ENCODE assay signal across 17 cellular contexts in genomic region chr6:22873531-22874136, GRCh38.
A peak's percentile ranks its signal among the peaks of the same experiment; 100 is the strongest.
DNase-seq lines count a peak whose midpoint lies in the region; TF ChIP-seq lines count a peak whose summit lies in the region.
"Had no signal": no experiment of that assay in that cellular context is flagged by ENCODE, and none has a peak within 500 bp of the region (broad histone marks: within the 10 kb centered on the region; RNA-seq: fewer than 3 reads in every experiment).

No MANE protein-coding gene starts in this region.

- no peak overlapping the region for H3K4me3 ChIP-seq in coronary artery
- H3K4me3 ChIP-seq: right lobe of liver had no signal

- intact Hi-C loops in head of caudate nucleus (cut with DNase I), result no loop called here

- peak; percentile 35 for DNase-seq in NCI-H748 (lab: John Stamatoyannopoulos, UW; ENCODE audit: unreplicated experiment)
- DNase-seq in NCI-H748 treated with DMSO at 0.1 percent for 48 hours (lab: John Stamatoyannopoulos, UW), result no peak
- peak; percentile 55 for DNase-seq in dermis blood vessel endothelial cell
- DNase-seq in lung microvascular endothelial cell (ENCODE audit: low read depth in 2 of 2), result peak; percentile 57 to 73
- peak; percentile 34 for DNase-seq in superior temporal gyrus (ENCODE audit: extremely low spot score)
- no peak for DNase-seq in coronary artery (ENCODE audit: low spot score)
- DNase-seq in ureter (ENCODE audit: low spot score), result no peak
- DNase-seq in head of caudate nucleus, result no peak
- DNase-seq: activated effector memory CD4-positive, alpha-beta T cell treated with anti-CD3 and anti-CD28 coated beads, Interleukin-2, amount 50 U/mL, for 16 hours; aorta; effector CD8-positive, alpha-beta T cell; MV-4-11; nephron progenitor cell; right lobe of liver; SK-N-SH; stimulated activated naive CD4-positive, alpha-beta T cell had no signal

- H3K27ac ChIP-seq in coronary artery, result no peak overlapping the region
- H3K27ac ChIP-seq: right lobe of liver, VCaP had no signal

- no peak for TF ChIP-seq CTCF in coronary artery (IDR thresholded peaks at IDR 0.05)

Comparison
In these comparisons a context has a peak if more than half of its experiments do, and no peak if none do; other contexts are left out.
1. DNase-seq: peak in NCI-H748 (single experiment), dermis blood vessel endothelial cell (single experiment), lung microvascular endothelial cell (2 of 2) and superior temporal gyrus (single experiment); none in NCI-H748 treated with DMSO at 0.1 percent for 48 hours (single experiment), coronary artery (single experiment), ureter (single experiment) and head of caudate nucleus (0 of 42).